Comparison of ENCODE assay signal across 11 cellular contexts in genomic region chr6:151242420-151242841, GRCh38. TPM values are rescaled to one million over a fixed set of nuclear protein-coding genes. Genes with fewer than 3 reads are reported as not detected.
DNase-seq lines count a peak whose midpoint lies in the region; ATAC-seq and TF ChIP-seq lines count a peak whose summit lies in the region.
"Had no signal": no experiment of that assay in that cellular context is flagged by ENCODE, and none has a peak within 500 bp of the region (broad histone marks: within the 10 kb centered on the region; RNA-seq: fewer than 3 reads in every experiment).

No MANE protein-coding gene starts in this region.

- H3K9me3 ChIP-seq in ascending aorta (no peaks in the 10 kb centered on the region), thyroid gland (no peaks in the 10 kb centered on the region)

- peaks cover 8% of the 10 kb centered on the region for H3K4me1 Mint-ChIP-seq in activated T-cell treated with anti-CD3 and anti-CD28 coated beads, Interleukin-2, amount 50 U/mL, for 72 hours (ENCODE audit: low read depth)

- H3K27me3 ChIP-seq in ascending aorta (no peaks in the 10 kb centered on the region), thyroid gland (no peaks in the 10 kb centered on the region)

- H3K4me1 ChIP-seq in ascending aorta (peaks cover 0 to 14% of the 10 kb centered on the region in 2 donors), thyroid gland (peaks cover 25 to 33% of the 10 kb centered on the region in 2 donors)
- H3K4me1 ChIP-seq: parathyroid adenoma had no signal

- H3K27ac Mint-ChIP-seq in activated T-cell treated with anti-CD3 and anti-CD28 coated beads, Interleukin-2, amount 50 U/mL, for 72 hours, result no peak overlapping the region

- no peak for TF ChIP-seq CTCF in ascending aorta (IDR thresholded peaks at IDR 0.05)
- no peak for TF ChIP-seq CTCF in thyroid gland (IDR thresholded peaks at IDR 0.05)

- peak overlapping the region; percentile 64 to 86 for H3K4me3 ChIP-seq in ascending aorta
- H3K4me3 ChIP-seq in thyroid gland (replicated peaks in 1 of 3), result no peak overlapping the region

- ATAC-seq in activated T-cell treated with anti-CD3 and anti-CD28 coated beads, Interleukin-2, amount 50 U/mL, for 72 hours (replicated peaks in 1 of 2), result no peak
- ATAC-seq in GM18867 (IDR thresholded peaks at IDR 0.05; ENCODE audit: unreplicated experiment) (no peak), HG03159 (IDR thresholded peaks at IDR 0.05; ENCODE audit: unreplicated experiment) (no peak)

- H3K9me3 Mint-ChIP-seq in activated T-cell treated with anti-CD3 and anti-CD28 coated beads, Interleukin-2, amount 50 U/mL, for 72 hours, result no peaks in the 10 kb centered on the region

- TF ChIP-seq POLR2A in thyroid gland (IDR thresholded peaks at IDR 0.05), result peak in 1 of 2 donors; percentile 43

- intact Hi-C loops in ascending aorta (cut with DNase I), result loop anchor here (5.0 kb wide), 1 partner anchor 220 kb away; no protein-coding TSS in a partner anchor
- intact Hi-C loops in thyroid gland (cut with DNase I), result loop anchor here (5.0 to 10.0 kb wide), 2 partner anchors 80 to 228 kb away; no protein-coding TSS in a partner anchor

- DNase-seq in activated T-cell treated with anti-CD3 and anti-CD28 coated beads, Interleukin-2, amount 50 U/mL, for 72 hours, result no peak
- no peak for DNase-seq in activated T-cell treated with anti-CD3 and anti-CD28 coated beads, Interleukin-2, amount 50 U/mL, for 1 hour
- DNase-seq in ascending aorta (ENCODE audit: low spot score in 2 of 2) (no peak), kidney tubule cell (ENCODE audit: low spot score) (peak; percentile 53), thyroid gland (peak; percentile 88 to 90), DMS53 (lab: John Stamatoyannopoulos, UW) (no peak)
- DNase-seq: NCI-H1048; stimulated activated CD8-positive, alpha-beta memory T cell treated with anti-CD3 and anti-CD28 coated beads, Interleukin-4, amount 100 ng/mL, for 48 hours had no signal

- H3K36me3 Mint-ChIP-seq in activated T-cell treated with anti-CD3 and anti-CD28 coated beads, Interleukin-2, amount 50 U/mL, for 72 hours (ENCODE audit: insufficient read depth in 2 of 2), result no peaks in the 10 kb centered on the region

- peak overlapping the region; percentile 2 to 51 for H3K4me3 Mint-ChIP-seq in activated T-cell treated with anti-CD3 and anti-CD28 coated beads, Interleukin-2, amount 50 U/mL, for 72 hours

- WGBS in thyroid gland, 2 donors, result 22 to 63% methylated on average over 7 of the region's 7 CpGs

- H3K27ac ChIP-seq in ascending aorta (no peak overlapping the region), thyroid gland (peak overlapping the region in 2 of 3 donors; percentile 42 to 53)
- H3K27ac ChIP-seq: parathyroid adenoma had no signal

- H3K27me3 Mint-ChIP-seq in activated T-cell treated with anti-CD3 and anti-CD28 coated beads, Interleukin-2, amount 50 U/mL, for 72 hours (ENCODE audit: low read depth), result peaks cover 64% of the 10 kb centered on the region

- H3K36me3 ChIP-seq in ascending aorta, result no peaks in the 10 kb centered on the region
- no peaks in the 10 kb centered on the region for H3K36me3 ChIP-seq in thyroid gland

RNA-seq across cellular contexts. Expression of gene AKAP12, which starts 2.7 kb away (rescaled TPM):
- total RNA-seq in activated T-cell treated with anti-CD3 and anti-CD28 coated beads, Interleukin-2, amount 50 U/mL, for 72 hours, result 10 to 100 TPM; 10.0 to 10.6 TPM
- 53.9 TPM for total RNA-seq in ascending aorta
- total RNA-seq in thyroid gland, result 100 to 1,000 TPM in 2 of 4 donors, 10 to 100 TPM in 2; 50.7 to 108 (median 79.4) TPM

Comparison
In these comparisons a context has a peak if more than half of its experiments do, and no peak if none do; other contexts are left out.
1. DNase-seq: peak in kidney tubule cell (single experiment) and thyroid gland (2 of 2); none in activated T-cell treated with anti-CD3 and anti-CD28 coated beads, Interleukin-2, amount 50 U/mL, for 72 hours (0 of 2), activated T-cell treated with anti-CD3 and anti-CD28 coated beads, Interleukin-2, amount 50 U/mL, for 1 hour (single experiment), ascending aorta (0 of 2) and DMS53 (single experiment).
2. H3K27ac ChIP-seq: peak in thyroid gland (2 of 3); none in ascending aorta (0 of 2).
3. H3K4me3 ChIP-seq: peak in ascending aorta (2 of 2); none in thyroid gland (0 of 3).